8 cellular contexts compared by ENCODE assay signal in genomic region chr17:81508639-81509047, GRCh38. TPM values are rescaled to one million over a fixed set of nuclear protein-coding genes. Genes with fewer than 3 reads are reported as not detected.
DNase-seq lines count a peak whose midpoint lies in the region; TF ChIP-seq lines count a peak whose summit lies in the region.

No MANE protein-coding gene starts in this region.

- no peaks in the 10 kb centered on the region for H3K27me3 ChIP-seq in BLaER1 treated with 17β-estradiol and CSF1 and Interleukin-3, amounts not matched to agents 10 nM and 100 nM
- H3K27me3 ChIP-seq in Loucy (ENCODE audit: insufficient read depth, low read length, poor library complexity, severe bottlenecking) (peaks cover 30% of the 10 kb centered on the region), brain microvascular endothelial cell (replicated peaks) (no peaks in the 10 kb centered on the region)

- H3K9me3 ChIP-seq in BLaER1 treated with 17β-estradiol and CSF1 and Interleukin-3, amounts not matched to agents 10 nM and 100 nM (replicated peaks in 1 of 11), result peaks cover 0 to 25% (median 6%) of the 10 kb centered on the region in 11 experiments; a peak in 12 of 22 replicates
- no peaks in the 10 kb centered on the region for H3K9me3 ChIP-seq in Loucy (ENCODE audit: insufficient read depth, low read depth, low read length)

- peak overlapping the region; percentile 86 to 100 (median 97) for H3K4me2 ChIP-seq in BLaER1 treated with 17β-estradiol and CSF1 and Interleukin-3, amounts not matched to agents 10 nM and 100 nM
- H3K4me2 ChIP-seq in Loucy (ENCODE audit: low read depth, low read length, poor library complexity, severe bottlenecking), result peak overlapping the region; percentile 84

- H2AFZ ChIP-seq in Loucy (ENCODE audit: low read length), result no peak overlapping the region

- peak overlapping the region in 10 of 11 experiments; percentile 85 to 100 (median 98); a peak in 19 of 22 replicates for H3K9ac ChIP-seq in BLaER1 treated with 17β-estradiol and CSF1 and Interleukin-3, amounts not matched to agents 10 nM and 100 nM
- peak overlapping the region; percentile 100 for H3K9ac ChIP-seq in Loucy (ENCODE audit: low read depth, low read length, poor library complexity, severe bottlenecking)

- DNase-seq in brain microvascular endothelial cell (no peak), lung microvascular endothelial cell (ENCODE audit: low read depth in 2 of 2) (peak; percentile 41 to 74), HCEC 1CT (no peak), NCI-H1436 (lab: John Stamatoyannopoulos, UW) (no peak), superior temporal gyrus (ENCODE audit: extremely low spot score) (no peak)
- DNase-seq in stimulated activated CD8-positive, alpha-beta memory T cell treated with anti-CD3 and anti-CD28 coated beads, Interleukin-4, amount 100 ng/mL, for 48 hours, result no peak

- peaks cover 62% of the 10 kb centered on the region for H3K79me2 ChIP-seq in Loucy (ENCODE audit: insufficient read depth, low read length)

- H3K4me1 ChIP-seq in BLaER1 treated with 17β-estradiol and CSF1 and Interleukin-3, amounts not matched to agents 10 nM and 100 nM, result peaks cover 12 to 26% (median 19%) of the 10 kb centered on the region in 10 experiments
- H3K4me1 ChIP-seq in Loucy (ENCODE audit: insufficient read depth, low read length, poor library complexity, severe bottlenecking), result peaks cover 26% of the 10 kb centered on the region

- peak overlapping the region; percentile 83 to 100 (median 98); a peak in 19 of 20 replicates for H3K4me3 ChIP-seq in BLaER1 treated with 17β-estradiol and CSF1 and Interleukin-3, amounts not matched to agents 10 nM and 100 nM
- H3K4me3 ChIP-seq in Loucy (ENCODE audit: low read length, poor library complexity, severe bottlenecking), result peak overlapping the region; percentile 97
- peak overlapping the region; percentile 97 for H3K4me3 ChIP-seq in brain microvascular endothelial cell (ENCODE audit: low read depth, low read length)

- TF ChIP-seq CTCF in Loucy (conservative IDR thresholded peaks at IDR 0.05; ENCODE audit: low read length) (no peak), brain microvascular endothelial cell (IDR thresholded peaks at IDR 0.05; ENCODE audit: low read depth, low read length, missing control alignments) (no peak)

- 0 out of 22 replicates have a peak overlapping the region, but pooled peaks of 3 of the 11 experiments have one; percentile 7 to 100 (median 8) for H3K27ac ChIP-seq in BLaER1 treated with 17β-estradiol and CSF1 and Interleukin-3, amounts not matched to agents 10 nM and 100 nM
- H3K27ac ChIP-seq in brain microvascular endothelial cell, result no peak overlapping the region

- peaks cover 14% of the 10 kb centered on the region for H3F3A ChIP-seq in Loucy (ENCODE audit: low read depth)

- peaks cover 52 to 77% (median 63%) of the 10 kb centered on the region in 11 experiments for H4K20me1 ChIP-seq in BLaER1 treated with 17β-estradiol and CSF1 and Interleukin-3, amounts not matched to agents 10 nM and 100 nM
- peaks cover 50% of the 10 kb centered on the region for H4K20me1 ChIP-seq in Loucy (ENCODE audit: insufficient read depth, low read length, poor library complexity, severe bottlenecking)

- H3K36me3 ChIP-seq in BLaER1 treated with 17β-estradiol and CSF1 and Interleukin-3, amounts not matched to agents 10 nM and 100 nM, result peaks cover 36 to 41% (median 39%) of the 10 kb centered on the region in 11 experiments
- H3K36me3 ChIP-seq in Loucy (ENCODE audit: insufficient read depth, low read length) (peaks cover 39% of the 10 kb centered on the region), brain microvascular endothelial cell (replicated peaks) (peaks cover 40% of the 10 kb centered on the region)

- no peaks in the 10 kb centered on the region for H3K9me2 ChIP-seq in Loucy (replicated peaks; ENCODE audit: low read depth, low read length)

- in situ Hi-C loops in brain microvascular endothelial cell (cut with HindIII; ENCODE audit: low pct_ligation_motif_present, low sequenced_read_pairs), result no loop called here

RNA-seq across cellular contexts. Expression of gene ACTG1, which starts 4.0 kb away (rescaled TPM):
- 3,444 and 5,949 TPM in 2 replicates for total RNA-seq in lung microvascular endothelial cell

RNA-seq across cellular contexts. Expression of gene FSCN2, which starts 19.5 kb away (rescaled TPM):
- total RNA-seq in lung microvascular endothelial cell, result 0.20 and 0.44 TPM in 2 replicates

RNA-seq across cellular contexts. Expression of gene FAAP100, which starts 43.5 kb away (rescaled TPM):
- 10.0 and 13.9 TPM in 2 replicates for total RNA-seq in lung microvascular endothelial cell

Comparison
In these comparisons a context has a peak if more than half of its experiments do, and no peak if none do; other contexts are left out.
1. DNase-seq: peak in lung microvascular endothelial cell (2 of 2); none in brain microvascular endothelial cell (single experiment), HCEC 1CT (single experiment), stimulated activated CD8-positive, alpha-beta memory T cell treated with anti-CD3 and anti-CD28 coated beads, Interleukin-4, amount 100 ng/mL, for 48 hours (single experiment), NCI-H1436 (single experiment) and superior temporal gyrus (single experiment).
2. Peak in every context shown above with its lines, with median percentiles within 50 percentile points of each other: H3K4me3 ChIP-seq.